Comparison of ENCODE assay signal across 1 cellular context in the genomic region with DNA sequence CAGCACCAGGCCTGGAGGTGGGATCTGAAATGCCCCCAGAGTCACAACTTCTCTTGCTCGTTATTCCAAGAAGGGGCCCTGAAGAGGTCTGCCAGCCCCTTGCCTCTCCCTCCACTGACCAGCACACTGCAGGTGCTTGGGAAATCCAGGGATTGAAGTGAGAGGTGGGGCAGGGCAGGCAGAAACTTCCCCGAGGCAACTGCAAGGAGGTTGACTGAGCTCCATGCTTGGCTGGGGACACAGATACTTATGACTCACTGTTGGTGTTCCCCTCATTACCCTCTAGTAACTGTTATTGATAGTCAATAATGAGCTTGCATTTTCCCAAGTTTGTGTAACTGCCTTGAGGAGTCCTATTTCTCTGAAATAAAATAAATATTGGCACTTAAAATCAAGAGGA.
TF ChIP-seq lines count a peak whose summit lies in the region.

No MANE protein-coding gene starts in this region.

TF ChIP-seq in GM12878, 131 proteins besides CTCF, POLR2A, EP300 and RAD21 (continued from another document):
- TF ChIP-seq ATF2 (IDR thresholded peaks at IDR 0.05; ENCODE audit: low read length) (no peak), PAX5 (IDR thresholded peaks at IDR 0.05; ENCODE audit: borderline replicate concordance, low read depth, low read length) (peak; percentile 64; the same call in 1 of the 2 replicates), IKZF1 (conservative IDR thresholded peaks at IDR 0.05) (peak; percentile 74)
